ENCODE assay signal across 8 cellular contexts in genomic region chr17:40417258-40417608, GRCh38. TPM values are rescaled to one million over a fixed set of nuclear protein-coding genes. Genes with fewer than 3 reads are reported as not detected.
DNase-seq lines count a peak whose midpoint lies in the region; ATAC-seq and TF ChIP-seq lines count a peak whose summit lies in the region.

No MANE protein-coding gene starts in this region.

- peaks cover 19% of the 10 kb centered on the region for H3K4me1 Mint-ChIP-seq in activated T-cell treated with anti-CD3 and anti-CD28 coated beads, Interleukin-2, amount 50 U/mL, for 4 hours (ENCODE audit: low read depth)

- H3K27ac ChIP-seq in RWPE2 (ENCODE audit: poor library complexity, severe bottlenecking) = peak overlapping the region; percentile 55
- peak overlapping the region; percentile 86 for H3K27ac ChIP-seq in fibroblast of lung (ENCODE audit: insufficient read depth, low read length)

- no peak for TF ChIP-seq CTCF in RWPE2 (IDR thresholded peaks at IDR 0.05; ENCODE audit: poor library complexity, severe bottlenecking)
- no peak for TF ChIP-seq CTCF in fibroblast of lung (conservative IDR thresholded peaks at IDR 0.05 in 1 of 2, IDR thresholded peaks at IDR 0.05 in 1 of 2; ENCODE audit: low read depth in 1 of 2, low read length in 2 of 2)
- peak; percentile 31 for TF ChIP-seq CTCF in retinal pigment epithelial cell (conservative IDR thresholded peaks at IDR 0.05; ENCODE audit: low read depth, low read length)

- H3K79me2 ChIP-seq in fibroblast of lung (ENCODE audit: control insufficient read depth, insufficient read depth, low read length) = peaks cover 36% of the 10 kb centered on the region

- H3K27me3 Mint-ChIP-seq in activated T-cell treated with anti-CD3 and anti-CD28 coated beads, Interleukin-2, amount 50 U/mL, for 4 hours (ENCODE audit: low read depth) = no peaks in the 10 kb centered on the region

- H3K4me3 Mint-ChIP-seq in activated T-cell treated with anti-CD3 and anti-CD28 coated beads, Interleukin-2, amount 50 U/mL, for 4 hours = peak overlapping the region; percentile 93

- H3K9ac ChIP-seq in fibroblast of lung (ENCODE audit: insufficient read depth, low read length) = peak overlapping the region; percentile 63

- H3K36me3 Mint-ChIP-seq in activated T-cell treated with anti-CD3 and anti-CD28 coated beads, Interleukin-2, amount 50 U/mL, for 4 hours (ENCODE audit: insufficient read depth) = no peaks in the 10 kb centered on the region

- H3K9me3 Mint-ChIP-seq in activated T-cell treated with anti-CD3 and anti-CD28 coated beads, Interleukin-2, amount 50 U/mL, for 4 hours = no peaks in the 10 kb centered on the region

- no peaks in the 10 kb centered on the region for H3K27me3 ChIP-seq in RWPE2 (ENCODE audit: insufficient read depth, poor library complexity, severe bottlenecking)
- no peaks in the 10 kb centered on the region for H3K27me3 ChIP-seq in fibroblast of lung (ENCODE audit: control insufficient read depth, insufficient read depth, low read length)

- no peak for DNase-seq in activated T-cell treated with anti-CD3 and anti-CD28 coated beads, Interleukin-2, amount 50 U/mL, for 4 hours
- DNase-seq in activated T-cell treated with anti-CD3 and anti-CD28 coated beads for 4 hours (no peak), RWPE2 (ENCODE audit: low spot score) (no peak), fibroblast of lung (ENCODE audit: low read depth in 2 of 2) (peak in 1 of 2 donors; percentile 12), retinal pigment epithelial cell (ENCODE audit: low read depth) (no peak), HK-2 (ENCODE audit: unreplicated experiment) (no peak), NCI-H2196 treated with DMSO at 0.1 percent for 48 hours (lab: John Stamatoyannopoulos, UW; ENCODE audit: unreplicated experiment) (no peak)

- H4K20me1 ChIP-seq in fibroblast of lung (ENCODE audit: control insufficient read depth, extremely low read depth, insufficient read depth, low read length) = no peaks in the 10 kb centered on the region

- no peaks in the 10 kb centered on the region for H3K9me3 ChIP-seq in RWPE2 (ENCODE audit: severe bottlenecking)
- H3K9me3 ChIP-seq in fibroblast of lung (ENCODE audit: control insufficient read depth, insufficient read depth, low read depth, low read length) = no peaks in the 10 kb centered on the region

- H3K4me1 ChIP-seq in RWPE2 (ENCODE audit: insufficient read depth, poor library complexity, severe bottlenecking) (peaks cover 20% of the 10 kb centered on the region), fibroblast of lung (ENCODE audit: control insufficient read depth, extremely low read depth, insufficient read depth, low read length) (peaks cover 7% of the 10 kb centered on the region)

- H3K4me2 ChIP-seq in fibroblast of lung (ENCODE audit: extremely low read depth, insufficient read depth, low read length) = peak overlapping the region; percentile 97

- peak overlapping the region; percentile 66 for H2AFZ ChIP-seq in fibroblast of lung (ENCODE audit: low read length)

- H3K36me3 ChIP-seq in RWPE2 (ENCODE audit: low read depth) = peaks cover 46% of the 10 kb centered on the region
- no peaks in the 10 kb centered on the region for H3K36me3 ChIP-seq in fibroblast of lung (ENCODE audit: control insufficient read depth, insufficient read depth, low read length)

- H3K4me3 ChIP-seq in RWPE2 (ENCODE audit: severe bottlenecking) (peak overlapping the region; percentile 84), fibroblast of lung (replicated peaks in 1 of 4; ENCODE audit: control extremely low read depth in 1 of 4, insufficient read depth in 1 of 4, low read depth in 3 of 4, low read length in 4 of 4) (peak overlapping the region; percentile 58 to 84 (median 70)), retinal pigment epithelial cell (ENCODE audit: low read length) (peak overlapping the region; percentile 93)

- peak; percentile 24 to 27 for ATAC-seq in activated T-cell treated with anti-CD3 and anti-CD28 coated beads, Interleukin-2, amount 50 U/mL, for 4 hours
- peak; percentile 11 for ATAC-seq in HG03342 (IDR thresholded peaks at IDR 0.05; ENCODE audit: unreplicated experiment)
- ATAC-seq in RWPE2 (ENCODE audit: low read depth) = peak; percentile 21

RNA-seq across cellular contexts. Expression of gene TOP2A, which starts 0.5 kb away (rescaled TPM):
- 10 to 100 TPM; 10.4 to 16.4 (median 12.0) TPM for total RNA-seq in activated T-cell treated with anti-CD3 and anti-CD28 coated beads, Interleukin-2, amount 50 U/mL, for 4 hours
- total RNA-seq in fibroblast of lung = 4.9 and 41.6 TPM in 2 replicates
- polyA plus RNA-seq in fibroblast of lung = 39.2 and 122 TPM in 2 replicates
- 30.2 and 100 TPM in 2 replicates for polyA plus RNA-seq in fibroblast of lung (2012)
- 5.8 and 7.9 TPM in 2 replicates for polyA minus RNA-seq in fibroblast of lung (ENCODE audit: low replicate concordance)

RNA-seq across cellular contexts. Expression of gene IGFBP4, which starts 26.0 kb away (rescaled TPM):
- 10 to 100 TPM; 14.0 to 17.7 (median 14.7) TPM for total RNA-seq in activated T-cell treated with anti-CD3 and anti-CD28 coated beads, Interleukin-2, amount 50 U/mL, for 4 hours
- total RNA-seq in fibroblast of lung = 312 and 436 TPM in 2 replicates
- 685 and 1,130 TPM in 2 replicates for polyA plus RNA-seq in fibroblast of lung
- polyA plus RNA-seq in fibroblast of lung (2012) = 1,208 and 1,884 TPM in 2 replicates
- 1,885 and 3,100 TPM in 2 replicates for polyA minus RNA-seq in fibroblast of lung (ENCODE audit: low replicate concordance)

RNA-seq across cellular contexts. Expression of gene GJD3, which starts 52.7 kb away (rescaled TPM):
- not detected for total RNA-seq in activated T-cell treated with anti-CD3 and anti-CD28 coated beads, Interleukin-2, amount 50 U/mL, for 4 hours
- total RNA-seq in fibroblast of lung = 3.9 and 4.3 TPM in 2 replicates
- 0.16 and 0.99 TPM in 2 replicates for polyA plus RNA-seq in fibroblast of lung
- 0.36 TPM in 1 of 2 replicates, not detected in the other for polyA plus RNA-seq in fibroblast of lung (2012)
- 0.63 TPM in 1 of 2 replicates, not detected in the other for polyA minus RNA-seq in fibroblast of lung (ENCODE audit: low replicate concordance)

Comparison
In these comparisons a context has a peak if more than half of its experiments do, and no peak if none do; other contexts are left out.
1. RNA of gene IGFBP4, which starts 26.0 kb away (total RNA-seq): 312 to 436 TPM in fibroblast of lung; 14.0 to 17.7 TPM in activated T-cell treated with anti-CD3 and anti-CD28 coated beads, Interleukin-2, amount 50 U/mL, for 4 hours; every median in the first group is over 10 times any median in the second.
2. Peak in every context shown above with its lines, with median percentiles within 50 percentile points of each other: ATAC-seq and H3K4me3 ChIP-seq.